24 cellular contexts compared by ENCODE assay signal in the genomic region with DNA sequence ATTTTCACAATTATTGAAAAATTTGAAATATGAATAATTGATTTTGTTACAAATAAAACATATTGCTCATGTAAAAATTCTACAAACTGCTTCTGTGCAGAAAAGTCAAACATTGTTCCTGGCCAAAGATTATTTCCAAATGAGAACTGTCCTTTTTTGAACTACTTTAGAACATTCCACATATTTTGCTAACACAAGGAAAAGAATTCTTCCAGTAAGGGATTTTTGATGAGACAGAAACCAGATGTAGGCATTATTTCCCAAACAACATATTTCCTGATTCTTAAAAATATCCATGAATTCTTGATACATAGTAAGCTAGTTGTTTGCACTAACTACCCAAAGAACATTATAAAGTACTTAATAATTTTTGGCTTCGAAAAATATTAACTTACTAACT.
"Had no signal": no experiment of that assay in that cellular context is flagged by ENCODE, and none has a peak within 500 bp of the region (broad histone marks: within the 10 kb centered on the region; RNA-seq: fewer than 3 reads in every experiment).

No MANE protein-coding gene starts in this region.

- H3K27me3 Mint-ChIP-seq: effector memory CD8-positive, alpha-beta T cell; naive thymus-derived CD8-positive, alpha-beta T cell; progenitor cell of endocrine pancreas had no signal

- H3K9me3 ChIP-seq: neutrophil, right lobe of liver, thyroid gland, vagina had no signal

- DNase-seq: cortex of kidney; effector memory CD8-positive, alpha-beta T cell; foreskin keratinocyte; glutamatergic neuron; heart right ventricle; hippocampal formation; left cardiac atrium; left lung; mammary epithelial cell; naive thymus-derived CD8-positive, alpha-beta T cell; nephron progenitor cell; right lobe of liver; stimulated activated CD4-positive, alpha-beta T cell treated with anti-CD3 and anti-CD28 coated beads, Interleukin-2, amount 100 ng/mL, for 24 hours; stimulated activated CD4-positive, alpha-beta T cell treated with anti-CD3 and anti-CD28 coated beads, Interleukin-4, amount 100 ng/mL, for 24 hours; stimulated activated naive CD4-positive, alpha-beta T cell treated with Interleukin-2 at 50 U/mL for 16 hours; stomach; thyroid gland; trophoblast cell had no signal

- FAIRE-seq: islet of Langerhans had no signal

- H3K36me3 ChIP-seq: heart right ventricle, left lung, neutrophil, right lobe of liver, stomach, thyroid gland, vagina had no signal

- H3K4me3 ChIP-seq: heart right ventricle, left lung, right lobe of liver, stomach, thyroid gland, vagina had no signal

- H3K9ac ChIP-seq: parathyroid adenoma had no signal

- H3K4me3 Mint-ChIP-seq: effector memory CD8-positive, alpha-beta T cell; naive thymus-derived CD8-positive, alpha-beta T cell; nephron progenitor cell; stimulated activated effector memory CD8-positive, alpha-beta T cell treated with anti-CD3 and anti-CD28 coated beads, Interleukin-12 subunit alpha, Interleukin-12 subunit beta, amount 100 ng/mL, for 72 hours had no signal

- ATAC-seq: effector memory CD8-positive, alpha-beta T cell; foreskin keratinocyte; heart right ventricle; left cardiac atrium; left lung; naive thymus-derived CD8-positive, alpha-beta T cell; right lobe of liver; stimulated activated effector memory CD8-positive, alpha-beta T cell treated with anti-CD3 and anti-CD28 coated beads, Interleukin-12 subunit alpha, Interleukin-12 subunit beta, amount 100 ng/mL, for 72 hours had no signal

- H3K27ac ChIP-seq: foreskin keratinocyte, heart right ventricle, left lung, neutrophil, parathyroid adenoma, right lobe of liver, stomach, thyroid gland, vagina had no signal

- H3K79me2 ChIP-seq: parathyroid adenoma had no signal

- H3K36me3 Mint-ChIP-seq: naive thymus-derived CD8-positive, alpha-beta T cell; stimulated activated effector memory CD8-positive, alpha-beta T cell treated with anti-CD3 and anti-CD28 coated beads, Interleukin-12 subunit alpha, Interleukin-12 subunit beta, amount 100 ng/mL, for 72 hours had no signal

- H3K27me3 ChIP-seq: foreskin keratinocyte, heart right ventricle, left lung, neutrophil, right lobe of liver, stomach, thyroid gland, vagina had no signal

- H3K27ac Mint-ChIP-seq: effector memory CD8-positive, alpha-beta T cell; naive thymus-derived CD8-positive, alpha-beta T cell; nephron progenitor cell; progenitor cell of endocrine pancreas; stimulated activated effector memory CD8-positive, alpha-beta T cell treated with anti-CD3 and anti-CD28 coated beads, Interleukin-12 subunit alpha, Interleukin-12 subunit beta, amount 100 ng/mL, for 72 hours had no signal

- H3K4me1 Mint-ChIP-seq: naive thymus-derived CD8-positive, alpha-beta T cell; nephron progenitor cell; stimulated activated effector memory CD8-positive, alpha-beta T cell treated with anti-CD3 and anti-CD28 coated beads, Interleukin-12 subunit alpha, Interleukin-12 subunit beta, amount 100 ng/mL, for 72 hours had no signal

- H2AFZ ChIP-seq: parathyroid adenoma had no signal

- H3K4me1 ChIP-seq: foreskin keratinocyte, heart right ventricle, left lung, parathyroid adenoma, right lobe of liver, stomach, thyroid gland, vagina had no signal
